Comparison of ENCODE assay signal across 8 cellular contexts in the genomic region with DNA sequence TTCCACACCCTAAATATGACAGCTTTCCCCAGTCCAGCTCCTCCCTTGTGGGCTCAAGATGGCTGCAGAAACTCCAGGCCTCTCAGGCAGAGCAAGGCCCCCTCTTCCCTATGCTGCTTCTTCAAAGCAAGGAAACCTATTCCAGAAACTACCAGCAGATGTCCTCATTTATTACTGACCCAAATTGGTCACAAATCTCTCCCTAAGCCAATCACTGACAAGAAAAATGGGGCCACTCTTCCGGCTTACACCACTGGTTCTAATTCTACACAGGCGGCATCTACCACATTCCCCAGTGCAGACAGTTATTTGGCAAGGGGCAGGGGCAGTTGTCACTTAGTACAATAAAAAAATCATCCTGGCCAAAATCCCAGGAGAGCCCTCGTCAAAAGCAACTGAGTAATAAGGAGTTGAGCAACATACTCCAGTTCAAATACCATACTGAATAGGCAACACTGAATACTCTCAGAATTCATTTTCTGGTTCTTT.
DNase-seq lines count a peak whose midpoint lies in the region; ATAC-seq and TF ChIP-seq lines count a peak whose summit lies in the region.

No MANE protein-coding gene starts in this region.

- H3K4me3 Mint-ChIP-seq in activated naive CD8-positive, alpha-beta T cell = peak overlapping the region; percentile 69
- no peak overlapping the region for H3K4me3 Mint-ChIP-seq in progenitor cell of endocrine pancreas (ENCODE audit: low read depth)

- peak; percentile 49 for TF ChIP-seq CTCF in progenitor cell of endocrine pancreas (IDR thresholded peaks at IDR 0.05; ENCODE audit: unreplicated experiment)

- no peaks in the 10 kb centered on the region for H3K27me3 Mint-ChIP-seq in activated naive CD8-positive, alpha-beta T cell
- H3K27me3 Mint-ChIP-seq in progenitor cell of endocrine pancreas = peaks cover 10% of the 10 kb centered on the region

- H3K9me3 Mint-ChIP-seq in activated naive CD8-positive, alpha-beta T cell (ENCODE audit: low read depth) = no peaks in the 10 kb centered on the region
- no peaks in the 10 kb centered on the region for H3K9me3 Mint-ChIP-seq in progenitor cell of endocrine pancreas (ENCODE audit: low read depth)

- intact Hi-C loops in Right ventricle myocardium superior (cut with DNase I) = loop anchor here (1.0 kb wide), 1 partner anchor 148 kb away; no protein-coding TSS in a partner anchor

- H3K36me3 Mint-ChIP-seq in activated naive CD8-positive, alpha-beta T cell = peaks cover 8% of the 10 kb centered on the region
- H3K36me3 Mint-ChIP-seq in progenitor cell of endocrine pancreas (ENCODE audit: insufficient read depth) = no peaks in the 10 kb centered on the region

- H3K4me1 Mint-ChIP-seq in activated naive CD8-positive, alpha-beta T cell (ENCODE audit: low read depth) = peaks cover 59% of the 10 kb centered on the region
- peaks cover 22% of the 10 kb centered on the region for H3K4me1 Mint-ChIP-seq in progenitor cell of endocrine pancreas (ENCODE audit: low read depth)

- ATAC-seq in GM21825 (IDR thresholded peaks at IDR 0.05; ENCODE audit: unreplicated experiment) = peak; percentile 50
- ATAC-seq in Right ventricle myocardium superior (ENCODE audit: poor library complexity) = peak; percentile 96
- no peak for ATAC-seq in activated CD4-positive, CD25-positive, alpha-beta regulatory T cell treated with anti-CD3 and anti-CD28 coated beads, Interleukin-2, amount 50 U/mL, for 24 hours

- peak overlapping the region; percentile 91 for H3K27ac Mint-ChIP-seq in activated naive CD8-positive, alpha-beta T cell
- H3K27ac Mint-ChIP-seq in progenitor cell of endocrine pancreas = no peak overlapping the region

- DNase-seq in NCI-H2171 treated with DMSO at 0.1 percent for 48 hours (lab: John Stamatoyannopoulos, UW) = peak; percentile 0
- DNase-seq in NCI-H2171 (lab: John Stamatoyannopoulos, UW) = no peak
- DNase-seq in LoVo (ENCODE audit: low spot score) = peak; percentile 15
- DNase-seq in Right ventricle myocardium superior = peak; percentile 57
- no peak for DNase-seq in progenitor cell of endocrine pancreas (ENCODE audit: low spot score, unreplicated experiment)

Comparison
In these comparisons a context has a peak if more than half of its experiments do, and no peak if none do; other contexts are left out.
1. DNase-seq: peak in NCI-H2171 treated with DMSO at 0.1 percent for 48 hours (single experiment), LoVo (single experiment) and Right ventricle myocardium superior (single experiment); none in NCI-H2171 (single experiment) and progenitor cell of endocrine pancreas (single experiment).
2. ATAC-seq: peak in GM21825 (single experiment) and Right ventricle myocardium superior (single experiment); none in activated CD4-positive, CD25-positive, alpha-beta regulatory T cell treated with anti-CD3 and anti-CD28 coated beads, Interleukin-2, amount 50 U/mL, for 24 hours (0 of 2).